Comparison of ENCODE assay signal across 8 cellular contexts in the genomic region with DNA sequence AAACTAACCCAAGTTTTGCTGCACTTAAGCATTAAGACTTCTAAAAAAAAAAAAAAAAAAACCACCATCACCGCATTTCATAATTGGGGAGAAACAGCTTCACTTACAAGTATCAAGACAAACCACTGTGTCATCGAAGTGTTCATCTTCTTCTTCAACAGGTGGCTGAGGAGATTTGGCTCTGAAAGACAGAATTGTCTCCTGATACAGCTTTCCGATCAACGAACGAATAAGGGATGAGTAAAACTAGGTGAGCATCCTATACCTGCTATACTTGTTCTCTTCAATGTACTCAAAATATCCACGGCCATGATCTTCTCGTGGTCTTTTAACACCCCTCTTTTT. TPM values are rescaled to one million over a fixed set of nuclear protein-coding genes. Genes with fewer than 3 reads are reported as not detected.
DNase-seq lines count a peak whose midpoint lies in the region; ATAC-seq and TF ChIP-seq lines count a peak whose summit lies in the region.

No MANE protein-coding gene starts in this region.

- H3K4me1 ChIP-seq in right atrium auricular region (peaks cover 0 to 62% of the 10 kb centered on the region in 2 donors), suprapubic skin (peaks cover 61% of the 10 kb centered on the region)

- H3K9me3 Mint-ChIP-seq in activated T-helper 17 cell treated with anti-CD3 and anti-CD28 coated beads, Interleukin-2, amount 50 U/mL, for 72 hours = no peaks in the 10 kb centered on the region

- peak overlapping the region; percentile 95 for H3K4me3 Mint-ChIP-seq in activated T-helper 17 cell treated with anti-CD3 and anti-CD28 coated beads, Interleukin-2, amount 50 U/mL, for 72 hours

- peaks cover 29% of the 10 kb centered on the region for H3K4me1 Mint-ChIP-seq in activated T-helper 17 cell treated with anti-CD3 and anti-CD28 coated beads, Interleukin-2, amount 50 U/mL, for 72 hours

- peak overlapping the region; percentile 100 for H3K27ac ChIP-seq in right atrium auricular region
- peak overlapping the region; percentile 100 for H3K27ac ChIP-seq in suprapubic skin

- ATAC-seq in Right ventricle myocardium inferior = no peak
- no peak for ATAC-seq in activated T-helper 17 cell treated with anti-CD3 and anti-CD28 coated beads, Interleukin-2, amount 50 U/mL, for 72 hours (replicated peaks)
- ATAC-seq in left lobe of liver = no peak
- ATAC-seq in HG02973 (IDR thresholded peaks at IDR 0.05; ENCODE audit: unreplicated experiment) = no peak
- no peak for ATAC-seq in GM18520 (IDR thresholded peaks at IDR 0.05; ENCODE audit: unreplicated experiment)

- no peak for TF ChIP-seq EP300 in suprapubic skin (IDR thresholded peaks at IDR 0.05)

- intact Hi-C loops in Right ventricle myocardium inferior (cut with DNase I) = loop anchor here (2.0 kb wide), 1 partner anchor 210 kb away; a partner anchor contains a TSS

- TF ChIP-seq CTCF in right atrium auricular region (IDR thresholded peaks at IDR 0.05) = no peak
- TF ChIP-seq CTCF in suprapubic skin (IDR thresholded peaks at IDR 0.05) = no peak

- peak overlapping the region; percentile 90 to 99 for H3K4me3 ChIP-seq in right atrium auricular region
- H3K4me3 ChIP-seq in suprapubic skin = peak overlapping the region; percentile 98

- H3K27me3 ChIP-seq in right atrium auricular region (no peaks in the 10 kb centered on the region), suprapubic skin (no peaks in the 10 kb centered on the region)

- H3K27me3 Mint-ChIP-seq in activated T-helper 17 cell treated with anti-CD3 and anti-CD28 coated beads, Interleukin-2, amount 50 U/mL, for 72 hours = no peaks in the 10 kb centered on the region

- 1% methylated on average over 7 of the region's 7 CpGs for WGBS in suprapubic skin

- H3K27ac Mint-ChIP-seq in activated T-helper 17 cell treated with anti-CD3 and anti-CD28 coated beads, Interleukin-2, amount 50 U/mL, for 72 hours = peak overlapping the region; percentile 95

- H3K9me3 ChIP-seq in right atrium auricular region (no peaks in the 10 kb centered on the region), suprapubic skin (no peaks in the 10 kb centered on the region)

- peaks cover 53% of the 10 kb centered on the region for H3K36me3 ChIP-seq in right atrium auricular region
- peaks cover 26% of the 10 kb centered on the region for H3K36me3 ChIP-seq in suprapubic skin

- DNase-seq in right atrium auricular region (ENCODE audit: low spot score) (no peak), Right ventricle myocardium inferior (ENCODE audit: missing footprints) (no peak), iris pigment epithelial cell (ENCODE audit: low read depth) (peak; percentile 11), suprapubic skin (ENCODE audit: low spot score in 2 of 2) (no peak), left lobe of liver (ENCODE audit: low spot score) (no peak)

- peaks cover 75% of the 10 kb centered on the region for H3K36me3 Mint-ChIP-seq in activated T-helper 17 cell treated with anti-CD3 and anti-CD28 coated beads, Interleukin-2, amount 50 U/mL, for 72 hours (ENCODE audit: low read depth)

- no peak for TF ChIP-seq POLR2A in suprapubic skin (IDR thresholded peaks at IDR 0.05)

RNA-seq across cellular contexts. Expression of a gene that starts 2.0 kb away (rescaled TPM):
- total RNA-seq in right atrium auricular region = 100 to 1,000 TPM; 175 to 206 TPM
- total RNA-seq in Right ventricle myocardium inferior = 165 TPM
- total RNA-seq in activated T-helper 17 cell treated with anti-CD3 and anti-CD28 coated beads, Interleukin-2, amount 50 U/mL, for 72 hours = 100 to 1,000 TPM; 336 to 438 TPM
- total RNA-seq in suprapubic skin = 100 to 1,000 TPM; 275 to 441 (median 310) TPM
- 85.2 TPM for total RNA-seq in left lobe of liver

RNA-seq across cellular contexts. Expression of a gene that starts 26.9 kb away (rescaled TPM):
- total RNA-seq in right atrium auricular region (10 to 100 TPM; 57.3 to 64.7 TPM), Right ventricle myocardium inferior (58.4 TPM), suprapubic skin (10 to 100 TPM; 19.4 to 30.3 (median 25.3) TPM), left lobe of liver (13.4 TPM)
- 10 to 100 TPM; 38.7 to 43.1 TPM for total RNA-seq in activated T-helper 17 cell treated with anti-CD3 and anti-CD28 coated beads, Interleukin-2, amount 50 U/mL, for 72 hours
